In genomic region chr5:112902561-112902960, GRCh38 we compare ENCODE assay signal across 25 cellular contexts.
"Had no signal": no experiment of that assay in that cellular context is flagged by ENCODE, and none has a peak within 500 bp of the region (broad histone marks: within the 10 kb centered on the region; RNA-seq: fewer than 3 reads in every experiment).

No MANE protein-coding gene starts in this region.

- H3K27me3 Mint-ChIP-seq: activated CD4-positive, alpha-beta T cell treated with anti-CD3 and anti-CD28 coated beads, Interleukin-2, amount 10 ng/mL, durations not matched to agents 24 days and 14 days; activated CD8-positive, alpha-beta T cell treated with anti-CD3 and anti-CD28 coated beads for 36 hours; activated naive CD8-positive, alpha-beta T cell treated with anti-CD3 and anti-CD28 coated beads, Interleukin-2, amount 10 ng/mL, durations not matched to agents 7 days and 5 days had no signal

- H3K27me3 ChIP-seq: body of pancreas, breast epithelium, SJCRH30 had no signal

- H3K4me3 Mint-ChIP-seq: activated CD4-positive, alpha-beta T cell treated with anti-CD3 and anti-CD28 coated beads, Interleukin-2, amount 10 ng/mL, durations not matched to agents 24 days and 14 days; activated CD8-positive, alpha-beta T cell treated with anti-CD3 and anti-CD28 coated beads for 36 hours; activated naive CD4-positive, alpha-beta T cell treated with anti-CD3 and anti-CD28 coated beads for 36 hours; activated naive CD8-positive, alpha-beta T cell treated with anti-CD3 and anti-CD28 coated beads, Interleukin-2, amount 10 ng/mL, durations not matched to agents 7 days and 5 days; activated T-cell treated with anti-CD3 and anti-CD28 coated beads, Interleukin-2, amount 50 U/mL, for 4 hours; activated T-helper 1 cell treated with anti-CD3 and anti-CD28 coated beads, Interleukin-12 subunit alpha, Interleukin-12 subunit beta, Interleukin-2, Interleukin-4 antibody, amounts not matched to agents 30 ng/mL and 10 ng/mL and 1 ng/mL, durations not matched to agents 14 hours and 24 hours and 36 hours; T-helper 1 cell treated with Interleukin-12 subunit alpha and Interleukin-12 subunit beta and Interleukin-4 antibody, amounts not matched to agents 30 μg/mL and 1 μg/mL, for 36 hours; T-helper 2 cell treated with Interferon-gamma antibody and Interleukin-4, amounts not matched to agents 5 μg/mL and 100 μg/mL, for 36 hours had no signal

- ATAC-seq: activated CD8-positive, alpha-beta T cell treated with anti-CD3 and anti-CD28 coated beads for 36 hours; activated T-cell treated with anti-CD3 and anti-CD28 coated beads, Interleukin-2, amount 50 U/mL, for 4 hours; body of pancreas; Panc1 had no signal

- H3K9me3 Mint-ChIP-seq: activated CD4-positive, alpha-beta T cell treated with anti-CD3 and anti-CD28 coated beads, Interleukin-2, amount 10 ng/mL, durations not matched to agents 24 days and 14 days; activated CD8-positive, alpha-beta T cell treated with anti-CD3 and anti-CD28 coated beads for 36 hours; activated naive CD4-positive, alpha-beta T cell treated with anti-CD3 and anti-CD28 coated beads for 36 hours; activated naive CD8-positive, alpha-beta T cell treated with anti-CD3 and anti-CD28 coated beads, Interleukin-2, amount 10 ng/mL, durations not matched to agents 7 days and 5 days; activated T-cell treated with anti-CD3 and anti-CD28 coated beads, Interleukin-2, amount 50 U/mL, for 4 hours; activated T-helper 1 cell treated with anti-CD3 and anti-CD28 coated beads, Interleukin-12 subunit alpha, Interleukin-12 subunit beta, Interleukin-2, Interleukin-4 antibody, amounts not matched to agents 30 ng/mL and 10 ng/mL and 1 ng/mL, durations not matched to agents 14 hours and 24 hours and 36 hours; T-helper 1 cell treated with Interleukin-12 subunit alpha and Interleukin-12 subunit beta and Interleukin-4 antibody, amounts not matched to agents 30 μg/mL and 1 μg/mL, for 36 hours; T-helper 2 cell treated with Interferon-gamma antibody and Interleukin-4, amounts not matched to agents 5 μg/mL and 100 μg/mL, for 36 hours had no signal

- H3K27ac Mint-ChIP-seq: activated CD4-positive, alpha-beta T cell treated with anti-CD3 and anti-CD28 coated beads, Interleukin-2, amount 10 ng/mL, durations not matched to agents 24 days and 14 days; activated CD8-positive, alpha-beta T cell treated with anti-CD3 and anti-CD28 coated beads for 36 hours; activated naive CD4-positive, alpha-beta T cell treated with anti-CD3 and anti-CD28 coated beads for 36 hours; activated naive CD8-positive, alpha-beta T cell treated with anti-CD3 and anti-CD28 coated beads, Interleukin-2, amount 10 ng/mL, durations not matched to agents 7 days and 5 days; activated T-helper 1 cell treated with anti-CD3 and anti-CD28 coated beads, Interleukin-12 subunit alpha, Interleukin-12 subunit beta, Interleukin-2, Interleukin-4 antibody, amounts not matched to agents 30 ng/mL and 10 ng/mL and 1 ng/mL, durations not matched to agents 14 hours and 24 hours and 36 hours; T-helper 1 cell treated with Interleukin-12 subunit alpha and Interleukin-12 subunit beta and Interleukin-4 antibody, amounts not matched to agents 30 μg/mL and 1 μg/mL, for 36 hours had no signal

- H3K9me3 ChIP-seq: body of pancreas, breast epithelium, SJCRH30 had no signal

- DNase-seq: activated CD4-positive, alpha-beta T cell treated with anti-CD3 and anti-CD28 coated beads, Interleukin-2, amount 10 ng/mL, durations not matched to agents 24 days and 14 days; activated CD4-positive, alpha-beta T cell treated with anti-CD3 and anti-CD28 coated beads, Interleukin-2, amount 50 U/mL, for 4 hours; activated CD8-positive, alpha-beta T cell treated with anti-CD3 and anti-CD28 coated beads for 36 hours; activated gamma-delta T cell treated with Interleukin-2 at 50 U/mL for 16 hours; activated naive CD4-positive, alpha-beta T cell treated with anti-CD3 and anti-CD28 coated beads for 36 hours; activated naive CD8-positive, alpha-beta T cell treated with anti-CD3 and anti-CD28 coated beads, Interleukin-2, amount 10 ng/mL, durations not matched to agents 7 days and 5 days; activated T-cell treated with anti-CD3 and anti-CD28 coated beads, Interleukin-2, amount 50 U/mL, for 4 hours; body of pancreas; MM.1S; MV-4-11; NCI-H1092; NCI-H1436 treated with DMSO at 0.1 percent for 48 hours; NCI-H1694 treated with DMSO at 0.1 percent for 48 hours; NCI-H2029; NCI-H345; NCI-H524 treated with DMSO at 0.1 percent for 48 hours; SHP77; SJCRH30 had no signal

- H3K36me3 ChIP-seq: breast epithelium had no signal

- H3K4me3 ChIP-seq: body of pancreas, breast epithelium, SJCRH30, SK-N-MC had no signal

- H3K27ac ChIP-seq: body of pancreas, breast epithelium, KMS-11, SJCRH30, SK-N-MC had no signal

- H3K4me1 ChIP-seq: breast epithelium, SJCRH30 had no signal
